17 cellular contexts compared by ENCODE assay signal in the genomic region with DNA sequence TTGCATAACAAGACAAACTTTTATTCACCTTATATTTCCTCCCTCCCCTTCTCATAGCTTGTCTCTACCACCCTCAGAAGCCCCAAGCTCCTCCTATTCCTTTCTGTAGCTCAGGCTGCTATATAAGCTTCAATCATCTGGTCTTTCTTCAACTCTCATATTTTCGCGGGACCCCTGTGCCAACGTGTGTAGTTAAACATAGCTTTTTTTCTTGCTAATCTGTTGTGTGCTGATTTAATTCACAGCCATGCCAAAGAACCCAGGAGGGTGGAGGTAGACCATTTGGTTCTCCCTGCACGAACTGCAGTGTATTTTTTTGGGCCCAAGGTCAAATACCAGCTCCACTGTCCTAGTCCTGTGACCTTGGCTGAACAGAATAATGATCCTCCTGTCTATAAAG. TPM values are rescaled to one million over a fixed set of nuclear protein-coding genes. Genes with fewer than 3 reads are reported as not detected.
A peak's percentile ranks its signal among the peaks of the same experiment; 100 is the strongest.
DNase-seq lines count a peak whose midpoint lies in the region; ATAC-seq and TF ChIP-seq lines count a peak whose summit lies in the region.
"Had no signal": no experiment of that assay in that cellular context is flagged by ENCODE, and none has a peak within 500 bp of the region (broad histone marks: within the 10 kb centered on the region; RNA-seq: fewer than 3 reads in every experiment).

No MANE protein-coding gene starts in this region.

- no peaks in the 10 kb centered on the region for H3K36me3 ChIP-seq in naive thymus-derived CD4-positive, alpha-beta T cell (ENCODE audit: control insufficient read depth in 2 of 3, insufficient read depth in 3 of 3, low read length in 3 of 3)
- no peaks in the 10 kb centered on the region for H3K36me3 ChIP-seq in upper lobe of right lung
- H3K36me3 ChIP-seq: lower lobe of right lung had no signal

- H3K4me1 ChIP-seq in naive thymus-derived CD4-positive, alpha-beta T cell (ENCODE audit: control insufficient read depth in 2 of 2, insufficient read depth in 2 of 2, low read length in 2 of 2) = peaks cover 35 to 36% of the 10 kb centered on the region in 2 donors
- no peaks in the 10 kb centered on the region for H3K4me1 ChIP-seq in upper lobe of right lung

- H3K4me1 Mint-ChIP-seq in activated CD4-positive, alpha-beta T cell treated with anti-CD3 and anti-CD28 coated beads, Interleukin-2, amount 10 ng/mL, durations not matched to agents 7 days and 5 days = peaks cover 64% of the 10 kb centered on the region
- H3K4me1 Mint-ChIP-seq in activated CD8-positive, alpha-beta T cell treated with anti-CD3 and anti-CD28 coated beads for 36 hours (ENCODE audit: low read depth) = peaks cover 47% of the 10 kb centered on the region
- H3K4me1 Mint-ChIP-seq in naive thymus-derived CD4-positive, alpha-beta T cell = peaks cover 41 to 66% (median 61%) of the 10 kb centered on the region in 7 donors
- peaks cover 5% of the 10 kb centered on the region for H3K4me1 Mint-ChIP-seq in MCF 10A (ENCODE audit: insufficient read depth, unreplicated experiment)

- H3K4me3 ChIP-seq in Jurkat, Clone E6-1 (ENCODE audit: low read length) = peak overlapping the region; percentile 46
- H3K4me3 ChIP-seq in naive thymus-derived CD4-positive, alpha-beta T cell (ENCODE audit: low read length) = peak overlapping the region; percentile 41
- no peak overlapping the region for H3K4me3 ChIP-seq in upper lobe of right lung
- H3K4me3 ChIP-seq: coronary artery, lower lobe of right lung had no signal

- H3K9me3 Mint-ChIP-seq in activated CD4-positive, alpha-beta T cell treated with anti-CD3 and anti-CD28 coated beads, Interleukin-2, amount 10 ng/mL, durations not matched to agents 7 days and 5 days = peaks cover 7% of the 10 kb centered on the region
- H3K9me3 Mint-ChIP-seq in activated CD8-positive, alpha-beta T cell treated with anti-CD3 and anti-CD28 coated beads for 36 hours = peaks cover 2% of the 10 kb centered on the region
- H3K9me3 Mint-ChIP-seq in naive thymus-derived CD4-positive, alpha-beta T cell = peaks cover 0 to 3% (median 0%) of the 10 kb centered on the region in 11 donors
- no peaks in the 10 kb centered on the region for H3K9me3 Mint-ChIP-seq in MCF 10A (ENCODE audit: unreplicated experiment)
- H3K9me3 Mint-ChIP-seq: activated B cell treated with CpG ODN at 0.5 μM for 24 hours had no signal

- H3K27ac ChIP-seq in naive thymus-derived CD4-positive, alpha-beta T cell (ENCODE audit: low read depth, low read length) = peak overlapping the region; percentile 39
- no peak overlapping the region for H3K27ac ChIP-seq in upper lobe of right lung
- H3K27ac ChIP-seq: coronary artery, lower lobe of right lung had no signal

- intact Hi-C loops in activated CD8-positive, alpha-beta T cell treated with anti-CD3 and anti-CD28 coated beads for 36 hours (cut with micrococcal nuclease) = loop anchor here (2.0 kb wide), 1 partner anchor 14 kb away; no protein-coding TSS in a partner anchor
- intact Hi-C loops in naive thymus-derived CD4-positive, alpha-beta T cell (cut with micrococcal nuclease) = loop anchor here in 1 of 2 donors (2.0 kb wide), 3 partner anchors 76 to 754 kb away; partner anchors contain the start of genes CPEB2, FAM200B and TAPT1
- intact Hi-C loops in MCF 10A (cut with micrococcal nuclease) (no loop called here), upper lobe of right lung (cut with DNase I) (no loop called here)

- no peaks in the 10 kb centered on the region for H3K27me3 Mint-ChIP-seq in activated CD4-positive, alpha-beta T cell treated with anti-CD3 and anti-CD28 coated beads, Interleukin-2, amount 10 ng/mL, durations not matched to agents 7 days and 5 days
- H3K27me3 Mint-ChIP-seq in activated CD8-positive, alpha-beta T cell treated with anti-CD3 and anti-CD28 coated beads for 36 hours = no peaks in the 10 kb centered on the region
- no peaks in the 10 kb centered on the region for H3K27me3 Mint-ChIP-seq in naive thymus-derived CD4-positive, alpha-beta T cell
- H3K27me3 Mint-ChIP-seq in MCF 10A (ENCODE audit: insufficient read depth, unreplicated experiment) = no peaks in the 10 kb centered on the region
- H3K27me3 Mint-ChIP-seq: activated B cell treated with CpG ODN at 0.5 μM for 24 hours, progenitor cell of endocrine pancreas had no signal

- H3K27me3 ChIP-seq in naive thymus-derived CD4-positive, alpha-beta T cell (ENCODE audit: control insufficient read depth in 2 of 2, insufficient read depth in 2 of 2, low read length in 2 of 2) = no peaks in the 10 kb centered on the region
- no peaks in the 10 kb centered on the region for H3K27me3 ChIP-seq in upper lobe of right lung

- CTCF ChIA-PET in activated CD4-positive, alpha-beta T cell treated with anti-CD3 and anti-CD28 coated beads, Interleukin-2, amount 10 ng/mL, durations not matched to agents 7 days and 5 days (lab: Charles Lee) = interaction anchor here (0.7 to 4.3 kb wide), 12 partner anchors 9 to 97 kb away, joined by 3 to 86 read pairs (median 4); no protein-coding TSS in a partner anchor
- CTCF ChIA-PET in activated CD8-positive, alpha-beta T cell treated with anti-CD3 and anti-CD28 coated beads for 36 hours (lab: Charles Lee) = interaction anchor here (1.0 to 8.2 kb wide), 16 partner anchors 12 to 237 kb away, joined by 3 to 112 read pairs (median 8); no protein-coding TSS in a partner anchor
- CTCF ChIA-PET in naive thymus-derived CD4-positive, alpha-beta T cell (lab: Charles Lee) = interaction anchor here (0.8 to 3.3 kb wide), 8 partner anchors 9 to 379 kb away, joined by 3 to 32 read pairs (median 4); partner anchors contain the start of gene FAM200B
- CTCF ChIA-PET in MCF 10A (lab: Yijun Ruan, JAX) = interaction anchor here (0.7 to 2.9 kb wide), 10 partner anchors 12 to 855 kb away, joined by 3 to 11 read pairs (median 3); no protein-coding TSS in a partner anchor

- peaks cover 2% of the 10 kb centered on the region for H3K36me3 Mint-ChIP-seq in activated CD4-positive, alpha-beta T cell treated with anti-CD3 and anti-CD28 coated beads, Interleukin-2, amount 10 ng/mL, durations not matched to agents 7 days and 5 days (ENCODE audit: low read depth)
- no peaks in the 10 kb centered on the region for H3K36me3 Mint-ChIP-seq in activated CD8-positive, alpha-beta T cell treated with anti-CD3 and anti-CD28 coated beads for 36 hours (ENCODE audit: low read depth)
- H3K36me3 Mint-ChIP-seq in naive thymus-derived CD4-positive, alpha-beta T cell = peaks cover 0 to 8% (median 0%) of the 10 kb centered on the region in 5 donors
- H3K36me3 Mint-ChIP-seq in MCF 10A (ENCODE audit: insufficient read depth, unreplicated experiment) = no peaks in the 10 kb centered on the region

- peak overlapping the region; percentile 78 for H3K4me3 Mint-ChIP-seq in activated CD4-positive, alpha-beta T cell treated with anti-CD3 and anti-CD28 coated beads, Interleukin-2, amount 10 ng/mL, durations not matched to agents 7 days and 5 days
- peak overlapping the region; percentile 66 for H3K4me3 Mint-ChIP-seq in activated CD8-positive, alpha-beta T cell treated with anti-CD3 and anti-CD28 coated beads for 36 hours
- H3K4me3 Mint-ChIP-seq in naive thymus-derived CD4-positive, alpha-beta T cell = peak overlapping the region; percentile 64 to 92 (median 76)
- H3K4me3 Mint-ChIP-seq in MCF 10A (ENCODE audit: unreplicated experiment) = no peak overlapping the region

- POLR2A ChIA-PET in activated CD4-positive, alpha-beta T cell treated with anti-CD3 and anti-CD28 coated beads, Interleukin-2, amount 10 ng/mL, durations not matched to agents 7 days and 5 days (lab: Charles Lee) = interaction anchor here (0.6 to 1.6 kb wide), 4 partner anchors 15 to 484 kb away, joined by 3 to 6 read pairs (median 4); no protein-coding TSS in a partner anchor
- POLR2A ChIA-PET in activated CD8-positive, alpha-beta T cell treated with anti-CD3 and anti-CD28 coated beads for 36 hours (lab: Charles Lee) = interaction anchor here (0.8 to 3.1 kb wide), 11 partner anchors 10 to 104 kb away, joined by 3 to 22 read pairs (median 6); partner anchors contain the start of gene FBXL5
- POLR2A ChIA-PET in naive thymus-derived CD4-positive, alpha-beta T cell (lab: Charles Lee) = interaction anchor here (0.6 to 5.7 kb wide), 6 partner anchors 10 to 75 kb away, joined by 3 to 53 read pairs (median 3); partner anchors contain the start of gene FAM200B
- POLR2A ChIA-PET in MCF 10A (lab: Yijun Ruan, JAX) = interaction anchor here (0.7 to 1.0 kb wide), 2 partner anchors 278 to 1414 kb away, joined by 3 read pairs; no protein-coding TSS in a partner anchor

- BruUV-seq in MCF 10A (replicated peaks; lab: Mats Ljungman, UMichigan) = no TSS peak

- no peak for ATAC-seq in activated CD8-positive, alpha-beta T cell treated with anti-CD3 and anti-CD28 coated beads for 36 hours
- ATAC-seq in naive thymus-derived CD4-positive, alpha-beta T cell = no peak
- no peak for ATAC-seq in upper lobe of right lung

- no peaks in the 10 kb centered on the region for H3K9me3 ChIP-seq in naive thymus-derived CD4-positive, alpha-beta T cell (ENCODE audit: control insufficient read depth in 2 of 3, low read length in 3 of 3)
- H3K9me3 ChIP-seq in upper lobe of right lung = no peaks in the 10 kb centered on the region
- H3K9me3 ChIP-seq: lower lobe of right lung had no signal

- no peak for TF ChIP-seq CTCF in activated CD8-positive, alpha-beta T cell treated with anti-CD3 and anti-CD28 coated beads for 36 hours (IDR thresholded peaks at IDR 0.05)
- TF ChIP-seq CTCF in MCF 10A (IDR thresholded peaks at IDR 0.05; ENCODE audit: unreplicated experiment) = no peak
- TF ChIP-seq CTCF in upper lobe of right lung (IDR thresholded peaks at IDR 0.05) = no peak

- peak overlapping the region; percentile 96 for H3K27ac Mint-ChIP-seq in activated CD4-positive, alpha-beta T cell treated with anti-CD3 and anti-CD28 coated beads, Interleukin-2, amount 10 ng/mL, durations not matched to agents 7 days and 5 days
- peak overlapping the region; percentile 92 for H3K27ac Mint-ChIP-seq in activated CD8-positive, alpha-beta T cell treated with anti-CD3 and anti-CD28 coated beads for 36 hours
- peak overlapping the region; percentile 81 to 98 (median 93) for H3K27ac Mint-ChIP-seq in naive thymus-derived CD4-positive, alpha-beta T cell
- no peak overlapping the region for H3K27ac Mint-ChIP-seq in MCF 10A (ENCODE audit: low read depth, unreplicated experiment)
- H3K27ac Mint-ChIP-seq: activated B cell treated with CpG ODN at 0.5 μM for 24 hours, progenitor cell of endocrine pancreas had no signal

- peak; percentile 12 for DNase-seq in activated CD4-positive, alpha-beta T cell treated with anti-CD3 and anti-CD28 coated beads, Interleukin-2, amount 10 ng/mL, durations not matched to agents 7 days and 5 days
- no peak for DNase-seq in activated CD4-positive, alpha-beta T cell treated with anti-CD3 and anti-CD28 coated beads, Interleukin-2, amount 50 U/mL, for 48 hours
- DNase-seq in Jurkat, Clone E6-1 (ENCODE audit: low read depth, low spot score) = no peak
- DNase-seq in activated CD8-positive, alpha-beta T cell treated with anti-CD3 and anti-CD28 coated beads for 36 hours = no peak
- DNase-seq in naive thymus-derived CD4-positive, alpha-beta T cell = peak in 1 of 9 donors; percentile 15
- DNase-seq in germinal center (ENCODE audit: low spot score) (no peak), MCF 10A (ENCODE audit: unreplicated experiment) (no peak), upper lobe of right lung (no peak)
- DNase-seq: activated B cell treated with CpG ODN at 0.5 μM for 24 hours, erythroblast, lower lobe of right lung, NCI-H1105 treated with DMSO at 0.1 percent for 48 hours, NCI-H2171, NCI-H774 had no signal

RNA-seq across cellular contexts. Expression of gene CD38, which starts 21.0 kb away (rescaled TPM):
- total RNA-seq in activated CD4-positive, alpha-beta T cell treated with anti-CD3 and anti-CD28 coated beads, Interleukin-2, amount 10 ng/mL, durations not matched to agents 7 days and 5 days = 10 to 100 TPM; 87.4 to 95.3 TPM
- polyA plus RNA-seq in Jurkat, Clone E6-1 (2012; ENCODE audit: insufficient read depth, insufficient read length) = 24.4 TPM
- total RNA-seq in activated CD8-positive, alpha-beta T cell treated with anti-CD3 and anti-CD28 coated beads for 36 hours = 10 to 100 TPM; 24.3 to 25.6 TPM
- total RNA-seq in naive thymus-derived CD4-positive, alpha-beta T cell = 100 to 1,000 TPM in 1 of 5 experiments, 10 to 100 TPM in 2, 1 to 10 TPM in 2; 5.6 to 189 (median 14.3) TPM
- 10 to 100 TPM; 13.9 to 14.0 TPM for polyA plus RNA-seq in naive thymus-derived CD4-positive, alpha-beta T cell
- total RNA-seq in MCF 10A (2022) (not detected in 2 replicates), upper lobe of right lung (2.4 TPM)
- total RNA-seq: myocyte, progenitor cell of endocrine pancreas had no signal

RNA-seq across cellular contexts. Expression of gene BST1, which starts 54.2 kb away (rescaled TPM):
- 1 to 10 TPM in 1 of 2 experiments, under 1 TPM in 1; 0.82 to 1.0 TPM for total RNA-seq in activated CD4-positive, alpha-beta T cell treated with anti-CD3 and anti-CD28 coated beads, Interleukin-2, amount 10 ng/mL, durations not matched to agents 7 days and 5 days
- 6.9 TPM for polyA plus RNA-seq in Jurkat, Clone E6-1 (2012; ENCODE audit: insufficient read depth, insufficient read length)
- under 1 TPM; 0.20 to 0.65 TPM for total RNA-seq in activated CD8-positive, alpha-beta T cell treated with anti-CD3 and anti-CD28 coated beads for 36 hours
- 10 to 100 TPM in 1 of 5 experiments, 1 to 10 TPM in 2, under 1 TPM in 2; 0.65 to 41.8 (median 1.1) TPM for total RNA-seq in naive thymus-derived CD4-positive, alpha-beta T cell
- under 1 TPM; 0.45 to 0.89 TPM for polyA plus RNA-seq in naive thymus-derived CD4-positive, alpha-beta T cell
- total RNA-seq in MCF 10A (2022) (0.93 and 1.1 TPM in 2 replicates), upper lobe of right lung (11.0 TPM)
